In the genomic region with DNA sequence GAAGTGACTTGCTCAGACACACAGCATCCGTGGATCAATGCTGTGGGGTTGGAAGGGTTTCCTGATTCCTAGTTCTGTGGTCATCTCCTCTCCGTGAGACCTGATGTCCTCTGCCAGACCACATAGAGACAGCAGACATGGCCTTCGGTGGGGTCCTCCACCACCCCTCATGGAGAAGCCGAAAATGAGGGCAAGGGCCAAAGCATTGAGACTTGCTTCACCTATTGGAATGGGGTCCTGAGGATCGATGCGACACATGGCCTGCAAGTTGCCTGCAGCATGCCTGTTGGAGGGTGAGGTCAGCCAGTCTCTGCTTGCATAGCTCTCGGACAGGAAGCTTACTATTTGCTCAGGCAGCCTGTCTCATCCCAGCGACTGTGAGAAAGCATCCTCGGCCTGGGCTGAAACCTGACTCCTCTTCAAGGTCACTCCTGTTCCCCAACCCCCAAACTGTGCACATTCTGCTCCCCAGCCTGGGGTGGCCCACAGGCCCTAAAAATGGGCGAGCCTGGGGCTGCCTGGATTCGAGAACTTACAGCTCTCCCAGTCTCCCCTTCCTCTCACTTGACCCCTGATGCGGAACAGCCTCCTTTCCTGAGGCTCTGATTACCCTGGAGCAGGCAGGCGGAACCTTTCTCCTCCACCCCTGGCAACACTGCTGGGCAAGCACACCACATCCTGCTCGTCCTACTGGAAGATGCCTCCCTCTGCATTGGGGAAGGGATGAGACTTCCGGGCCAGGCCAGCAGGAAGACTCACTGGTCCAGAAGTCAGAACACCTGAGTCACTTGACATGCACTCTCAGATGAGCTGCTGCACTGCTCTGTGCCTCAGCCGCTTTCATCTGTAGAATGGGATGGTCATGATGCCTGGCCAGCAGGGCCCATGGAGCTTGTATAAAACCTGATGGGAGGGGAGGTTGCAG, we compare ENCODE assay signal across 9 cellular contexts.
A peak's percentile ranks its signal among the peaks of the same experiment; 100 is the strongest.
DNase-seq lines count a peak whose midpoint lies in the region; ATAC-seq and TF ChIP-seq lines count a peak whose summit lies in the region.
"Had no signal": no experiment of that assay in that cellular context is flagged by ENCODE, and none has a peak within 500 bp of the region (broad histone marks: within the 10 kb centered on the region; RNA-seq: fewer than 3 reads in every experiment).

No MANE protein-coding gene starts in this region.

- H3K27ac ChIP-seq in hepatocyte: peak overlapping the region; percentile 75

- peaks cover 8% of the 10 kb centered on the region for H3K4me1 ChIP-seq in hepatocyte (ENCODE audit: insufficient read depth)

- no peaks in the 10 kb centered on the region for H3K9me3 ChIP-seq in hepatocyte (ENCODE audit: low read depth)

- no peaks in the 10 kb centered on the region for H3K36me3 ChIP-seq in hepatocyte (replicated peaks; ENCODE audit: insufficient read depth, low read depth)

- no peaks in the 10 kb centered on the region for H3K27me3 ChIP-seq in hepatocyte

- CTCF ChIA-PET in AG04449 (lab: Yijun Ruan, JAX): interaction anchor here (0.8 to 24.9 kb wide), 11 partner anchors 8 to 249 kb away, joined by 3 to 1449 read pairs (median 4); no protein-coding TSS in a partner anchor

- H3K79me2 ChIP-seq in hepatocyte: no peaks in the 10 kb centered on the region

- no peaks in the 10 kb centered on the region for H4K20me1 ChIP-seq in hepatocyte (ENCODE audit: insufficient read depth, poor library complexity, severe bottlenecking)

- no peak for ATAC-seq in GM21447 (IDR thresholded peaks at IDR 0.05; ENCODE audit: unreplicated experiment)
- ATAC-seq: left ventricle myocardium superior had no signal

- peak; percentile 58 for DNase-seq in AG04449 (ENCODE audit: low read depth, low spot score)
- peak; percentile 43 for DNase-seq in HS-5 (ENCODE audit: low read depth)
- DNase-seq in SHP77 treated with DMSO at 0.1 percent for 48 hours (lab: John Stamatoyannopoulos, UW): peak; percentile 89
- DNase-seq in hepatocyte (ENCODE audit: low spot score): no peak
- no peak for DNase-seq in medulla oblongata (ENCODE audit: extremely low spot score)
- DNase-seq in stimulated activated CD4-positive, alpha-beta T cell treated with anti-CD3 and anti-CD28 coated beads, Interleukin-1b, Interleukin-23, amount 100 ng/mL, for 48 hours: no peak
- no peak for DNase-seq in head of caudate nucleus
- DNase-seq: left ventricle myocardium superior had no signal

- no peaks in the 10 kb centered on the region for H3K9me2 ChIP-seq in hepatocyte (replicated peaks; ENCODE audit: insufficient read depth)

- TF ChIP-seq CTCF in AG04449 (IDR thresholded peaks at IDR 0.05; ENCODE audit: insufficient read depth, low read length, missing control alignments) (no peak), hepatocyte (IDR thresholded peaks at IDR 0.05; ENCODE audit: poor library complexity) (no peak)

- H2AFZ ChIP-seq in hepatocyte: no peak overlapping the region

- POLR2A ChIA-PET in AG04449 (lab: Yijun Ruan, JAX): interaction anchor here (1.0 to 2.0 kb wide), 4 partner anchors 24 to 71 kb away, joined by 3 to 13 read pairs (median 4); no protein-coding TSS in a partner anchor

- intact Hi-C loops in head of caudate nucleus (cut with DNase I): loop anchor here (10.0 kb wide), 1 partner anchor 376 kb away; a partner anchor contains a TSS

- H3K4me3 ChIP-seq in AG04449 (ENCODE audit: low read depth, low read length) (no peak overlapping the region), hepatocyte (no peak overlapping the region)

- no peak overlapping the region for H3K4me2 ChIP-seq in hepatocyte

- WGBS in hepatocyte (ENCODE audit: low lambda C conversion rate, missing lambda C conversion rate): 75% methylated on average over 16 of the region's 16 CpGs

Comparison
In these comparisons a context has a peak if more than half of its experiments do, and no peak if none do; other contexts are left out.
1. DNase-seq: peak in AG04449 (single experiment), HS-5 (single experiment) and SHP77 treated with DMSO at 0.1 percent for 48 hours (single experiment); none in hepatocyte (single experiment), medulla oblongata (single experiment), stimulated activated CD4-positive, alpha-beta T cell treated with anti-CD3 and anti-CD28 coated beads, Interleukin-1b, Interleukin-23, amount 100 ng/mL, for 48 hours (single experiment) and head of caudate nucleus (0 of 42).